ENCODE assay signal across 8 cellular contexts in the genomic region with DNA sequence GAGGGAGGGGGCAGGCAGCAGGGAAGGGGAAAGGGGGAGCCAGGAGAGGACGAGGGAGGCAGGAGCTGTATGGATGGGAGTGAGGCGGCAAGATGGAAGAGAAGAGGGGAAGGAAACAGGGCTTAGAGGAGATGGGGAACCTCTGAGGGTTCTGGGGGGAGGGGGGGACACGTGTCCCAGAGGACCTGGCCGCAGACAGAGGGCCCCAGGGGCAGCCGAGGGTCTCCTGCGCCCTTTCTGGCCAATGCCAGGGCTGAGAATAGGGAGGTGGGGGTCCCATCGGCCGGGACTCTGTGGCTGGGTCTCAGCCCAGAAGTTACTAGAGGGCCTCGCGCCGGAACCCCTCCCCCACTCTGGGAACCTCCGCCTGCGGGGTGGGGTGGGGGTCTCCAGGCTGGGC. TPM values are rescaled to one million over a fixed set of nuclear protein-coding genes. Genes with fewer than 3 reads are reported as not detected.
A peak's percentile ranks its signal among the peaks of the same experiment; 100 is the strongest.
DNase-seq lines count a peak whose midpoint lies in the region; TF ChIP-seq lines count a peak whose summit lies in the region.
"Not testable (repeated sequence)": the region's sequence is repeated elsewhere in the genome, so short reads cannot be mapped to it uniquely, and the experiment has no call there.

No MANE protein-coding gene starts in this region.

- H3K4me3 ChIP-seq in CD8-positive, alpha-beta memory T cell (ENCODE audit: low read length) = peak overlapping the region; percentile 39
- peak overlapping the region; percentile 40 for H3K4me3 ChIP-seq in fibroblast of pulmonary artery (replicated peaks; ENCODE audit: low read depth, low read length)
- H3K4me3 ChIP-seq in parathyroid adenoma (ENCODE audit: low read depth, low read length) = peak overlapping the region; percentile 3
- H3K4me3 ChIP-seq in transverse colon = peak overlapping the region; percentile 38 to 60 (median 48)

- not testable (repeated sequence) for DNase-seq in CD8-positive, alpha-beta memory T cell; fibroblast of pulmonary artery (ENCODE audit: low read depth); transverse colon
- DNase-seq in NCI-H1417 (lab: John Stamatoyannopoulos, UW) (peak in 2 of 3 experiments; percentile 53 to 57), left kidney (ENCODE audit: low read depth, low spot score) (peak; percentile 44)

- H3K9me3 ChIP-seq in CD8-positive, alpha-beta memory T cell (ENCODE audit: low read length); parathyroid adenoma (ENCODE audit: control insufficient read depth, low read length); transverse colon: not testable (repeated sequence)

- TF ChIP-seq POLR2A in transverse colon (IDR thresholded peaks at IDR 0.05) = not testable (repeated sequence)

- peak overlapping the region; percentile 80 for H2AFZ ChIP-seq in parathyroid adenoma

- not testable (repeated sequence) for H3K4me1 ChIP-seq in CD8-positive, alpha-beta memory T cell (ENCODE audit: insufficient read depth, low read length); parathyroid adenoma; transverse colon

- H3K27me3 ChIP-seq in CD8-positive, alpha-beta memory T cell (ENCODE audit: insufficient read depth, low read length, poor library complexity, severe bottlenecking); parathyroid adenoma (ENCODE audit: control insufficient read depth, insufficient read depth, low read length); transverse colon: not testable (repeated sequence)

- peak overlapping the region in 5 of 7 donors; percentile 11 to 51 (median 16) for H3K4me3 Mint-ChIP-seq in CD8-positive, alpha-beta memory T cell
- peak overlapping the region; percentile 39 to 76 (median 69) for H3K4me3 Mint-ChIP-seq in brain

- POLR2A ChIA-PET in CD8-positive, alpha-beta memory T cell (lab: Charles Lee) = not testable (repeated sequence)

- intact Hi-C loops in transverse colon (cut with DNase I; ENCODE audit: low total_unique reads) = not testable (repeated sequence)

- H3K36me3 ChIP-seq in CD8-positive, alpha-beta memory T cell (ENCODE audit: insufficient read depth, low read length); parathyroid adenoma (ENCODE audit: control insufficient read depth, insufficient read depth, low read length); transverse colon: not testable (repeated sequence)

- not testable (repeated sequence) for H3K27ac ChIP-seq in CD8-positive, alpha-beta memory T cell (ENCODE audit: low read depth, low read length); parathyroid adenoma
- H3K27ac ChIP-seq in VCaP (peak overlapping the region; percentile 63; the same call in 1 of the 2 replicates), transverse colon (peak overlapping the region in 2 of 4 donors; percentile 9 to 31)

- CTCF ChIA-PET in CD8-positive, alpha-beta memory T cell (lab: Charles Lee) = not testable (repeated sequence)

- not testable (repeated sequence) for TF ChIP-seq EP300 in transverse colon (IDR thresholded peaks at IDR 0.05; ENCODE audit: low read depth)

- H3K4me2 ChIP-seq in parathyroid adenoma (ENCODE audit: low read length) = peak overlapping the region; percentile 3

- not testable (repeated sequence) for TF ChIP-seq CTCF in VCaP (conservative IDR thresholded peaks at IDR 0.05); brain (conservative IDR thresholded peaks at IDR 0.05); fibroblast of pulmonary artery (IDR thresholded peaks at IDR 0.05; ENCODE audit: low read length, missing control alignments); parathyroid adenoma (IDR thresholded peaks at IDR 0.05); transverse colon (IDR thresholded peaks at IDR 0.05)

- H3K79me2 ChIP-seq in parathyroid adenoma = not testable (repeated sequence)

- H3K4me1 Mint-ChIP-seq in CD8-positive, alpha-beta memory T cell; brain: not testable (repeated sequence)

- in situ Hi-C loops in transverse colon (cut with MboI; ENCODE audit: low pct_ligation_motif_present in 1 of 4, low pct_unique_long_range_greater_than_20kb in 1 of 4, low sequenced_read_pairs in 3 of 4) = not testable (repeated sequence)

- H3K9me3 Mint-ChIP-seq in CD8-positive, alpha-beta memory T cell; brain: not testable (repeated sequence)

- H3K9ac ChIP-seq in parathyroid adenoma = not testable (repeated sequence)

- H3K27me3 Mint-ChIP-seq in CD8-positive, alpha-beta memory T cell; brain: not testable (repeated sequence)

- not testable (repeated sequence) for H3K36me3 Mint-ChIP-seq in CD8-positive, alpha-beta memory T cell; brain

- H3K27ac Mint-ChIP-seq in CD8-positive, alpha-beta memory T cell = not testable (repeated sequence)
- H3K27ac Mint-ChIP-seq in brain = peak overlapping the region in 4 of 5 experiments; percentile 83 to 96 (median 92)

- 24% methylated on average over 4 of the region's 13 CpGs; no CpG with 5 or more reads in 1 of the 2 donors for WGBS in transverse colon (ENCODE audit: low coverage in 1 of 2), 2 donors

RNA-seq across cellular contexts. Expression of gene RHOT1, which starts 58.8 kb away (rescaled TPM):
- 10 to 100 TPM; 20.6 to 22.5 TPM for total RNA-seq in CD8-positive, alpha-beta memory T cell
- polyA plus RNA-seq in CD8-positive, alpha-beta memory T cell = 31.2 TPM
- polyA plus RNA-seq in brain (ENCODE audit: insufficient read depth, low read depth, low replicate concordance) = 29.4 TPM
- total RNA-seq in transverse colon = 10 to 100 TPM; 10.5 to 43.3 (median 30.8) TPM
